In genomic region chr5:178163772-178164735, GRCh38 we compare ENCODE assay signal across 8 cellular contexts. TPM values are rescaled to one million over a fixed set of nuclear protein-coding genes. Genes with fewer than 3 reads are reported as not detected.
DNase-seq lines count a peak whose midpoint lies in the region; ATAC-seq and TF ChIP-seq lines count a peak whose summit lies in the region.

No MANE protein-coding gene starts in this region.

- peaks cover 3 to 9% (median 8%) of the 10 kb centered on the region in 4 donors for H3K4me1 ChIP-seq in upper lobe of left lung

- H3K27ac ChIP-seq in upper lobe of left lung, result no peak overlapping the region

- WGBS in upper lobe of left lung, 2 donors, result 7 to 12% methylated on average over 29 to 33 of the region's 33 CpGs

- H3K4me3 ChIP-seq in GM12864 (ENCODE audit: low read depth, low read length) (peak overlapping the region; percentile 19; the same call in 1 of the 2 replicates), upper lobe of left lung (peak overlapping the region in 1 of 4 donors; percentile 28)

- no peaks in the 10 kb centered on the region for H3K36me3 ChIP-seq in upper lobe of left lung

- TF ChIP-seq EP300 in upper lobe of left lung (IDR thresholded peaks at IDR 0.05), result no peak

- peak; percentile 99 for TF ChIP-seq CTCF in GM12864 (IDR thresholded peaks at IDR 0.05; ENCODE audit: low read depth, low read length, missing control alignments)
- peak; percentile 94 to 99 (median 98) for TF ChIP-seq CTCF in upper lobe of left lung (IDR thresholded peaks at IDR 0.05)

- no peak for TF ChIP-seq POLR2A in upper lobe of left lung (IDR thresholded peaks at IDR 0.05)

- peak; percentile 61 for ATAC-seq in HG02610 (IDR thresholded peaks at IDR 0.05; ENCODE audit: unreplicated experiment)
- ATAC-seq in Right ventricle myocardium superior (ENCODE audit: poor library complexity), result peak; percentile 97
- peak; percentile 95 to 97 for ATAC-seq in upper lobe of left lung (ENCODE audit: low FRiP score in 2 of 2)

- peak; percentile 41 for DNase-seq in GM12864 (ENCODE audit: low read depth)
- peak; percentile 79 for DNase-seq in NCI-H1105 treated with DMSO at 0.1 percent for 48 hours (lab: John Stamatoyannopoulos, UW)
- peak; percentile 56 for DNase-seq in SKM-1 (lab: John Stamatoyannopoulos, UW; ENCODE audit: unreplicated experiment)
- peak; percentile 92 for DNase-seq in activated naive CD4-positive, alpha-beta T cell treated with anti-CD3 and anti-CD28 coated beads, Interleukin-2, amount 50 U/mL, for 16 hours
- DNase-seq in Right ventricle myocardium superior, result peak; percentile 90
- DNase-seq in posterior cingulate gyrus, result peak; percentile 71 to 97 (median 90)
- peak; percentile 87 to 93 for DNase-seq in upper lobe of left lung

- no peaks in the 10 kb centered on the region for H3K9me3 ChIP-seq in upper lobe of left lung

- H3K27me3 ChIP-seq in upper lobe of left lung, result no peaks in the 10 kb centered on the region

- intact Hi-C loops in Right ventricle myocardium superior (cut with DNase I), result loop anchor here (1.0 kb wide), 1 partner anchor 88 kb away; no protein-coding TSS in a partner anchor
- intact Hi-C loops in posterior cingulate gyrus (cut with DNase I), result loop anchor here (1.0 to 5.0 kb wide), 2 partner anchors 88 to 102 kb away; no protein-coding TSS in a partner anchor

RNA-seq across cellular contexts. Expression of gene NHP2, which starts 10.4 kb away (rescaled TPM):
- total RNA-seq in Right ventricle myocardium superior (75.7 TPM), upper lobe of left lung (100 to 1,000 TPM in 2 of 6 donors, 10 to 100 TPM in 4; 61.0 to 117 (median 86.9) TPM)

RNA-seq across cellular contexts. Expression of gene GMCL2, which starts 23.1 kb away (rescaled TPM):
- total RNA-seq in Right ventricle myocardium superior (not detected), upper lobe of left lung (not detected)

RNA-seq across cellular contexts. Expression of gene RMND5B, which starts 33.2 kb away (rescaled TPM):
- 33.7 TPM for total RNA-seq in Right ventricle myocardium superior
- 10 to 100 TPM; 36.2 to 70.2 (median 46.0) TPM for total RNA-seq in upper lobe of left lung

RNA-seq across cellular contexts. Expression of gene HNRNPAB, which starts 40.3 kb away (rescaled TPM):
- 83.4 TPM for total RNA-seq in Right ventricle myocardium superior
- total RNA-seq in upper lobe of left lung, result 100 to 1,000 TPM in 3 of 6 donors, 10 to 100 TPM in 3; 61.8 to 133 (median 97.7) TPM

RNA-seq across cellular contexts. Expression of gene N4BP3, which starts 50.7 kb away (rescaled TPM):
- 2.7 TPM for total RNA-seq in Right ventricle myocardium superior
- total RNA-seq in upper lobe of left lung, result 10 to 100 TPM in 2 of 6 donors, 1 to 10 TPM in 4; 3.2 to 12.6 (median 5.8) TPM

Comparison
In these comparisons a context has a peak if more than half of its experiments do, and no peak if none do; other contexts are left out.
1. DNase-seq: peak in every context shown above with its lines; median percentile 92 in activated naive CD4-positive, alpha-beta T cell treated with anti-CD3 and anti-CD28 coated beads, Interleukin-2, amount 50 U/mL, for 16 hours; 90 in Right ventricle myocardium superior; 90 in upper lobe of left lung; 90 in posterior cingulate gyrus; 79 in NCI-H1105 treated with DMSO at 0.1 percent for 48 hours; 56 in SKM-1; 41 in GM12864.